In the genomic region with DNA sequence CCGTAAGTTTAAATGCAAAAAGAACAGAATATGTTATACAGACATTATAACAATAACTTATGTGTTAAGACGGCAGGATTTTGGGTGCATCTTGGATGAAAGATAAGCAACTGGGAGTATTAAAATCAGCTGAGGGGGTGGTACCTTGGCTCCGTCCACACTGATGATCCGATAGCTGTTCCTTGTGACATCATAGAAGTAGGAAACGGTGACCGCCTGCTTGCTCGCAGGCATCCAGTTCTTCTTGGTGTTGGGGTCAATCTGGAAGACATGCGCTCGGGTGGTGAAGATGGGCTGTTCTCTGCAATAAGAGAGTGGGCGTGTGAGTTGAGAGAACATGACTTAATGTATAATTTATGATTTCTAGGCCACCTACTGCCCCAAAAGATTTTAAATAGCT, we compare ENCODE assay signal across 22 cellular contexts.
"Had no signal": no experiment of that assay in that cellular context is flagged by ENCODE, and none has a peak within 500 bp of the region (broad histone marks: within the 10 kb centered on the region; RNA-seq: fewer than 3 reads in every experiment).

No MANE protein-coding gene starts in this region.

- DNase-seq: Karpas-422, KG1, MG63, NCI-H1092 treated with DMSO at 0.1 percent for 48 hours, NCI-H1436, NCI-H187, NCI-H2029, NCI-H2081 treated with DMSO at 0.1 percent for 48 hours, NCI-H2171, NCI-H226, NCI-H446, NCI-H510A, NCI-H524 treated with DMSO at 0.1 percent for 48 hours, NCI-H69, NCI-H774, Right ventricle myocardium superior, RPMI8226, SIG-M5, SK-N-SH, SW 1271 had no signal

- H3K27ac ChIP-seq: HL-60, SJSA1 had no signal
